In the genomic region with DNA sequence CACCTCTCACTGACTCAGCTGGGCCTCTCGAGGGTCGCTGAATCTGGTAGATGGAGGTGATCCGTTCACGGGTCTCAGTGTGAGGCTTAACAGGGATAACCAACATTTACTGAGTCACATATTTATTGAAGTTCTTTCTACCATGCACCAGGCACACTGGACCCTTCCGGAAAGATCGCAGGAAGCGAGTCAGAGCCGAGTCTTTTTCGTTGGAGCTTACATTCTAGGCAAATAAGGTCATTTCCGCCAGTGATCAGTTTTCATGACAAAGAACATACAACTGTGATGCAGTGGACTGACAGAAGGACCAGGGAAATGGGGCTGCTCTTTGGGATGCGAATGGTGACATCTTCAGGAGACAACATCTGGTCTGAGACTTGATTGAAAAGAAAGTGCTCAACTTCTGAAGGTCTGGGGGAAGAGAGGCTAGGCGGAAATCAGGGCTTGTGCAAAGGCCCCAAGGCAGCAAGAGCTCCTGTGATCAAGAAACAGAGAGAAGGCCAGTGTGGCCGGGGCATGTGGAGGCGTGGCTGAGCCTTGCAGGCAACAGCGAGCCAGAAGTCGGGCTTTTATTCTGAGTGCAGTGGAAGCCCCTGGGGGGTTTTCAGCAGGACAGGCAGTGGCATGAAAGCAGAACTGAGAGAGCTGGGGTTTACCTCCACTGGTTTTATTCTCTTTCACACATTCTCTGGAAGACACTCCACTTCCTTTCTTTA, we compare ENCODE assay signal across 8 cellular contexts. TPM values are rescaled to one million over a fixed set of nuclear protein-coding genes. Genes with fewer than 3 reads are reported as not detected.
DNase-seq lines count a peak whose midpoint lies in the region; ATAC-seq lines count a peak whose summit lies in the region.

No MANE protein-coding gene starts in this region.

- H3K27ac ChIP-seq in CD8-positive, alpha-beta memory T cell (ENCODE audit: low read depth, low read length), result no peak overlapping the region

- CTCF ChIA-PET in CD8-positive, alpha-beta memory T cell (lab: Charles Lee), result no interaction called here

- H3K4me1 ChIP-seq in CD8-positive, alpha-beta memory T cell (ENCODE audit: insufficient read depth, low read length), result no peaks in the 10 kb centered on the region

- POLR2A ChIA-PET in CD8-positive, alpha-beta memory T cell (lab: Charles Lee), result no interaction called here

- H3K27me3 ChIP-seq in CD8-positive, alpha-beta memory T cell (ENCODE audit: insufficient read depth, low read length, poor library complexity, severe bottlenecking), result no peaks in the 10 kb centered on the region

- no peaks in the 10 kb centered on the region for H3K36me3 ChIP-seq in CD8-positive, alpha-beta memory T cell (ENCODE audit: insufficient read depth, low read length)

- ATAC-seq in GM18867 (IDR thresholded peaks at IDR 0.05; ENCODE audit: unreplicated experiment) (peak; percentile 93), memory B cell (ENCODE audit: low read depth) (peak; percentile 99)

- H3K27me3 Mint-ChIP-seq in IgD-negative memory B cell (peaks cover 12% of the 10 kb centered on the region), memory B cell (peaks cover 5% of the 10 kb centered on the region)
- H3K27me3 Mint-ChIP-seq in CD8-positive, alpha-beta memory T cell, result peaks cover 0 to 3% of the 10 kb centered on the region in 2 donors

- H3K4me3 ChIP-seq in CD8-positive, alpha-beta memory T cell (ENCODE audit: low read length), result no peak overlapping the region

- H3K4me3 Mint-ChIP-seq in IgD-negative memory B cell, result peak overlapping the region in 2 of 4 donors; percentile 61 to 85
- H3K4me3 Mint-ChIP-seq in memory B cell, result peak overlapping the region; percentile 48
- H3K4me3 Mint-ChIP-seq in CD8-positive, alpha-beta memory T cell, result no peak overlapping the region

- H3K36me3 Mint-ChIP-seq in IgD-negative memory B cell, result peaks cover 7% of the 10 kb centered on the region
- H3K36me3 Mint-ChIP-seq in memory B cell, result peaks cover 12% of the 10 kb centered on the region
- H3K36me3 Mint-ChIP-seq in CD8-positive, alpha-beta memory T cell, result peaks cover 11 to 14% (median 12%) of the 10 kb centered on the region in 3 donors

- peak; percentile 37 for DNase-seq in HCEC 1CT
- peak; percentile 52 to 57 for DNase-seq in memory B cell (ENCODE audit: low spot score in 2 of 2)
- DNase-seq in stimulated activated CD4-positive, alpha-beta T cell treated with anti-CD3 and anti-CD28 coated beads, Interleukin-2, amount 100 ng/mL, for 24 hours, result no peak
- DNase-seq in CD8-positive, alpha-beta memory T cell, result no peak
- DNase-seq in cardiac septum (ENCODE audit: low spot score), result no peak
- DNase-seq in NCI-H187 treated with DMSO at 0.1 percent for 48 hours (lab: John Stamatoyannopoulos, UW), result no peak

- peaks cover 0 to 11% (median 2%) of the 10 kb centered on the region in 3 donors for H3K9me3 Mint-ChIP-seq in IgD-negative memory B cell
- peaks cover 10% of the 10 kb centered on the region for H3K9me3 Mint-ChIP-seq in memory B cell
- H3K9me3 Mint-ChIP-seq in CD8-positive, alpha-beta memory T cell, result peaks cover 0 to 11% (median 3%) of the 10 kb centered on the region in 5 donors

- peak overlapping the region in 2 of 3 donors; percentile 78 to 84 for H3K27ac Mint-ChIP-seq in IgD-negative memory B cell
- peak overlapping the region; percentile 28 for H3K27ac Mint-ChIP-seq in memory B cell
- peak overlapping the region in 1 of 8 donors; percentile 68 for H3K27ac Mint-ChIP-seq in CD8-positive, alpha-beta memory T cell

- H3K4me1 Mint-ChIP-seq in IgD-negative memory B cell (peaks cover 15 to 29% (median 20%) of the 10 kb centered on the region in 3 donors), memory B cell (peaks cover 17% of the 10 kb centered on the region)
- H3K4me1 Mint-ChIP-seq in CD8-positive, alpha-beta memory T cell, result peaks cover 0 to 1% (median 0%) of the 10 kb centered on the region in 3 donors

- intact Hi-C loops in cardiac septum (cut with DNase I), result no loop called here

- H3K9me3 ChIP-seq in CD8-positive, alpha-beta memory T cell (ENCODE audit: low read length), result no peaks in the 10 kb centered on the region

RNA-seq across cellular contexts. Expression of gene APCDD1L, which starts 56.7 kb away (rescaled TPM):
- 0.06 TPM for polyA plus RNA-seq in IgD-negative memory B cell
- total RNA-seq in CD8-positive, alpha-beta memory T cell, result not detected
- polyA plus RNA-seq in CD8-positive, alpha-beta memory T cell, result not detected
- 1.4 TPM for total RNA-seq in cardiac septum

Comparison
In these comparisons a context has a peak if more than half of its experiments do, and no peak if none do; other contexts are left out.
1. DNase-seq: peak in HCEC 1CT (single experiment) and memory B cell (2 of 2); none in stimulated activated CD4-positive, alpha-beta T cell treated with anti-CD3 and anti-CD28 coated beads, Interleukin-2, amount 100 ng/mL, for 24 hours (0 of 2), CD8-positive, alpha-beta memory T cell (0 of 5), cardiac septum (single experiment) and NCI-H187 treated with DMSO at 0.1 percent for 48 hours (single experiment).